23 cellular contexts compared by ENCODE assay signal in the genomic region with DNA sequence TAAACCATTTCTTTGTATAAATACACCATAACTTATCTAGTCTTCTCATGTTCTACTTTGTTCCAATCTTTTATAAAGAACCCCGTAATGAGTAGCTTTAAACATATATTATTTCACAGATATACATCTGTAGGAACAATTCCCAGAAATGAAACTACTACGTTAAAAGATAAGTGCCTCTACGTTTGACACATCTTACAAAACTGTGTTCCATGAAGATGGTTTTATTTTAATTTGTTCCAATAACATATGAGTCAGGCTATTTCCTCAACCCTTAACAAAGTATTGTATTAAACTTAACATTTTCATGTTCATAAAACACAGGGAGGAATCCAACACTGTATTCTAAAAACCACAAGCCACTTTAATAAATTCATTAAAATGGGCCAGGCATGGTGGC. TPM values are rescaled to one million over a fixed set of nuclear protein-coding genes. Genes with fewer than 3 reads are reported as not detected.
DNase-seq lines count a peak whose midpoint lies in the region; ATAC-seq and TF ChIP-seq lines count a peak whose summit lies in the region.
"Had no signal": no experiment of that assay in that cellular context is flagged by ENCODE, and none has a peak within 500 bp of the region (broad histone marks: within the 10 kb centered on the region; RNA-seq: fewer than 3 reads in every experiment).

No MANE protein-coding gene starts in this region.

- ATAC-seq in GM18907 (IDR thresholded peaks at IDR 0.05; ENCODE audit: unreplicated experiment): no peak
- ATAC-seq: gastrocnemius medialis, left lobe of liver had no signal

- H3K4me3 Mint-ChIP-seq in activated CD4-positive, alpha-beta T cell treated with anti-CD3 and anti-CD28 coated beads, Interleukin-2, amount 10 ng/mL, durations not matched to agents 24 days and 14 days: no peak overlapping the region
- no peak overlapping the region for H3K4me3 Mint-ChIP-seq in activated CD4-positive, alpha-beta T cell treated with anti-CD3 and anti-CD28 coated beads, Interleukin-2, amount 10 ng/mL, durations not matched to agents 7 days and 5 days
- H3K4me3 Mint-ChIP-seq: B cell; immature natural killer cell; naive B cell; T-helper 1 cell treated with Interleukin-12 subunit alpha and Interleukin-12 subunit beta and Interleukin-4 antibody, amounts not matched to agents 30 μg/mL and 1 μg/mL, for 36 hours had no signal

- no peak overlapping the region for H3K4me3 ChIP-seq in astrocyte of the spinal cord (ENCODE audit: low read depth, low read length)
- H3K4me3 ChIP-seq: colonic mucosa, gastrocnemius medialis, skin epidermis had no signal

- peaks cover 33% of the 10 kb centered on the region for H3K36me3 Mint-ChIP-seq in activated CD4-positive, alpha-beta T cell treated with anti-CD3 and anti-CD28 coated beads, Interleukin-2, amount 10 ng/mL, durations not matched to agents 24 days and 14 days (ENCODE audit: low read depth)
- H3K36me3 Mint-ChIP-seq in activated CD4-positive, alpha-beta T cell treated with anti-CD3 and anti-CD28 coated beads, Interleukin-2, amount 10 ng/mL, durations not matched to agents 7 days and 5 days (ENCODE audit: low read depth): peaks cover 31% of the 10 kb centered on the region

- no peak for TF ChIP-seq CTCF in astrocyte of the spinal cord (IDR thresholded peaks at IDR 0.05; ENCODE audit: low read depth, low read length)

- CTCF ChIA-PET in activated CD4-positive, alpha-beta T cell treated with anti-CD3 and anti-CD28 coated beads, Interleukin-2, amount 10 ng/mL, durations not matched to agents 7 days and 5 days (lab: Charles Lee): no interaction called here

- H3K9me3 Mint-ChIP-seq in activated CD4-positive, alpha-beta T cell treated with anti-CD3 and anti-CD28 coated beads, Interleukin-2, amount 10 ng/mL, durations not matched to agents 24 days and 14 days: no peaks in the 10 kb centered on the region
- no peaks in the 10 kb centered on the region for H3K9me3 Mint-ChIP-seq in activated CD4-positive, alpha-beta T cell treated with anti-CD3 and anti-CD28 coated beads, Interleukin-2, amount 10 ng/mL, durations not matched to agents 7 days and 5 days
- H3K9me3 Mint-ChIP-seq: immature natural killer cell; naive B cell; T-helper 1 cell treated with Interleukin-12 subunit alpha and Interleukin-12 subunit beta and Interleukin-4 antibody, amounts not matched to agents 30 μg/mL and 1 μg/mL, for 36 hours had no signal

- no peaks in the 10 kb centered on the region for H3K27me3 Mint-ChIP-seq in activated CD4-positive, alpha-beta T cell treated with anti-CD3 and anti-CD28 coated beads, Interleukin-2, amount 10 ng/mL, durations not matched to agents 24 days and 14 days
- no peaks in the 10 kb centered on the region for H3K27me3 Mint-ChIP-seq in activated CD4-positive, alpha-beta T cell treated with anti-CD3 and anti-CD28 coated beads, Interleukin-2, amount 10 ng/mL, durations not matched to agents 7 days and 5 days
- H3K27me3 Mint-ChIP-seq: B cell, naive B cell had no signal

- intact Hi-C loops in activated CD4-positive, alpha-beta T cell treated with anti-CD3 and anti-CD28 coated beads, Interleukin-2, amount 10 ng/mL, durations not matched to agents 24 days and 14 days (cut with micrococcal nuclease): no loop called here

- H3K27ac Mint-ChIP-seq in activated CD4-positive, alpha-beta T cell treated with anti-CD3 and anti-CD28 coated beads, Interleukin-2, amount 10 ng/mL, durations not matched to agents 24 days and 14 days: peak overlapping the region; percentile 35
- H3K27ac Mint-ChIP-seq in activated CD4-positive, alpha-beta T cell treated with anti-CD3 and anti-CD28 coated beads, Interleukin-2, amount 10 ng/mL, durations not matched to agents 7 days and 5 days: no peak overlapping the region
- H3K27ac Mint-ChIP-seq: B cell; immature natural killer cell; naive B cell; T-helper 1 cell treated with Interleukin-12 subunit alpha and Interleukin-12 subunit beta and Interleukin-4 antibody, amounts not matched to agents 30 μg/mL and 1 μg/mL, for 36 hours had no signal

- no peak for DNase-seq in activated CD4-positive, alpha-beta T cell treated with anti-CD3 and anti-CD28 coated beads, Interleukin-2, amount 10 ng/mL, durations not matched to agents 24 days and 14 days
- DNase-seq in activated CD4-positive, alpha-beta T cell treated with anti-CD3 and anti-CD28 coated beads, Interleukin-2, amount 10 ng/mL, durations not matched to agents 7 days and 5 days: no peak
- DNase-seq in EH (ENCODE audit: low read depth): peak; percentile 69
- DNase-seq in astrocyte of the spinal cord (ENCODE audit: low read depth, low spot score): peak; percentile 4
- peak; percentile 65 for DNase-seq in iris pigment epithelial cell (ENCODE audit: low read depth)
- no peak for DNase-seq in stimulated activated CD4-positive, alpha-beta T cell treated with anti-CD3 and anti-CD28 coated beads, Interleukin-12 subunit alpha, Interleukin-12 subunit beta, amount 100 ng/mL, for 4 hours
- no peak for DNase-seq in stimulated activated CD4-positive, alpha-beta T cell treated with anti-CD3 and anti-CD28 coated beads, Interleukin-1b, Interleukin-23, amount 100 ng/mL, for 48 hours
- DNase-seq: activated CD4-positive, CD25-positive, alpha-beta regulatory T cell treated with anti-CD3 and anti-CD28 coated beads, Interleukin-2, amount 50 U/mL, for 72 hours; activated gamma-delta T cell; colonic mucosa; effector memory CD4-positive, alpha-beta T cell; gastrocnemius medialis; hypothalamus; immature natural killer cell; naive B cell; NCI-H1694; stimulated activated CD4-positive, alpha-beta T cell treated with anti-CD3 and anti-CD28 coated beads, Interleukin-2, amount 100 ng/mL, for 24 hours; trophoblast cell had no signal

- peaks cover 5% of the 10 kb centered on the region for H3K4me1 Mint-ChIP-seq in activated CD4-positive, alpha-beta T cell treated with anti-CD3 and anti-CD28 coated beads, Interleukin-2, amount 10 ng/mL, durations not matched to agents 24 days and 14 days
- H3K4me1 Mint-ChIP-seq in activated CD4-positive, alpha-beta T cell treated with anti-CD3 and anti-CD28 coated beads, Interleukin-2, amount 10 ng/mL, durations not matched to agents 7 days and 5 days: no peaks in the 10 kb centered on the region
- H3K4me1 Mint-ChIP-seq: B cell, immature natural killer cell, naive B cell had no signal

- POLR2A ChIA-PET in activated CD4-positive, alpha-beta T cell treated with anti-CD3 and anti-CD28 coated beads, Interleukin-2, amount 10 ng/mL, durations not matched to agents 7 days and 5 days (lab: Charles Lee): no interaction called here

- in situ Hi-C loops in astrocyte of the spinal cord (cut with HindIII; ENCODE audit: low sequenced_read_pairs): no loop called here

RNA-seq across cellular contexts. Expression of a gene that starts 52.9 kb away (rescaled TPM):
- 39.4 and 41.5 TPM in 2 replicates for total RNA-seq in activated CD4-positive, alpha-beta T cell treated with anti-CD3 and anti-CD28 coated beads, Interleukin-2, amount 10 ng/mL, durations not matched to agents 24 days and 14 days
- total RNA-seq in activated CD4-positive, alpha-beta T cell treated with anti-CD3 and anti-CD28 coated beads, Interleukin-2, amount 10 ng/mL, durations not matched to agents 7 days and 5 days: 10 to 100 TPM; 39.6 to 44.2 TPM

Comparison
In these comparisons a context has a peak if more than half of its experiments do, and no peak if none do; other contexts are left out.
1. DNase-seq: peak in EH (single experiment), astrocyte of the spinal cord (single experiment) and iris pigment epithelial cell (single experiment); none in activated CD4-positive, alpha-beta T cell treated with anti-CD3 and anti-CD28 coated beads, Interleukin-2, amount 10 ng/mL, durations not matched to agents 24 days and 14 days (single experiment), activated CD4-positive, alpha-beta T cell treated with anti-CD3 and anti-CD28 coated beads, Interleukin-2, amount 10 ng/mL, durations not matched to agents 7 days and 5 days (single experiment), stimulated activated CD4-positive, alpha-beta T cell treated with anti-CD3 and anti-CD28 coated beads, Interleukin-12 subunit alpha, Interleukin-12 subunit beta, amount 100 ng/mL, for 4 hours (single experiment) and stimulated activated CD4-positive, alpha-beta T cell treated with anti-CD3 and anti-CD28 coated beads, Interleukin-1b, Interleukin-23, amount 100 ng/mL, for 48 hours (single experiment).